ENCODE assay signal across 22 cellular contexts in genomic region chr20:45317826-45318225, GRCh38. TPM values are rescaled to one million over a fixed set of nuclear protein-coding genes. Genes with fewer than 3 reads are reported as not detected.
DNase-seq lines count a peak whose midpoint lies in the region; ATAC-seq and TF ChIP-seq lines count a peak whose summit lies in the region.
"Had no signal": no experiment of that assay in that cellular context is flagged by ENCODE, and none has a peak within 500 bp of the region (broad histone marks: within the 10 kb centered on the region; RNA-seq: fewer than 3 reads in every experiment).

No MANE protein-coding gene starts in this region.

- H3K4me3 ChIP-seq in esophagus squamous epithelium (no peak overlapping the region), osteoblast (ENCODE audit: insufficient read depth, low read length) (no peak overlapping the region)

- no peaks in the 10 kb centered on the region for H3K9me3 ChIP-seq in esophagus squamous epithelium
- H3K9me3 ChIP-seq in osteoblast (ENCODE audit: low read depth, low read length): no peaks in the 10 kb centered on the region
- H3K9me3 ChIP-seq: BE2C had no signal

- H3K27me3 ChIP-seq in esophagus squamous epithelium: peaks cover 3 to 54% (median 7%) of the 10 kb centered on the region in 4 donors
- H3K27me3 ChIP-seq in osteoblast (ENCODE audit: insufficient read depth, low read length): peaks cover 9% of the 10 kb centered on the region

- no peak overlapping the region for H3K27ac ChIP-seq in esophagus squamous epithelium
- no peak overlapping the region for H3K27ac ChIP-seq in osteoblast (ENCODE audit: low read depth, low read length)

- H3K4me2 ChIP-seq in osteoblast (ENCODE audit: insufficient read depth, low read length): no peak overlapping the region

- peaks cover 39% of the 10 kb centered on the region for H3K4me1 Mint-ChIP-seq in activated CD4-positive, alpha-beta T cell treated with anti-CD3 and anti-CD28 coated beads, Interleukin-2, amount 10 ng/mL, durations not matched to agents 24 days and 14 days
- H3K4me1 Mint-ChIP-seq in natural killer cell treated with Interleukin-12 subunit alpha and Interleukin-12 subunit beta and Interleukin-15 and Interleukin-18, amount 100 ng/mL, for 72 hours (ENCODE audit: low read depth in 2 of 2): peaks cover 24 to 28% of the 10 kb centered on the region in 2 donors
- peaks cover 0 to 6% of the 10 kb centered on the region in 2 donors for H3K4me1 Mint-ChIP-seq in natural killer cell
- peaks cover 32% of the 10 kb centered on the region for H3K4me1 Mint-ChIP-seq in activated T-helper 2 cell treated with anti-CD3 and anti-CD28 coated beads, Interferon-gamma antibody, Interleukin-2, Interleukin-4, amounts not matched to agents 10 μg/mL and 5 μg/mL and 100 μg/mL, durations not matched to agents 14 hours and 24 hours and 36 hours (ENCODE audit: low read depth)

- H3K36me3 Mint-ChIP-seq in activated CD4-positive, alpha-beta T cell treated with anti-CD3 and anti-CD28 coated beads, Interleukin-2, amount 10 ng/mL, durations not matched to agents 24 days and 14 days (ENCODE audit: low read depth): peaks cover 3% of the 10 kb centered on the region
- H3K36me3 Mint-ChIP-seq in natural killer cell treated with Interleukin-12 subunit alpha and Interleukin-12 subunit beta and Interleukin-15 and Interleukin-18, amount 100 ng/mL, for 72 hours: no peaks in the 10 kb centered on the region
- no peaks in the 10 kb centered on the region for H3K36me3 Mint-ChIP-seq in natural killer cell
- H3K36me3 Mint-ChIP-seq in activated T-helper 2 cell treated with anti-CD3 and anti-CD28 coated beads, Interferon-gamma antibody, Interleukin-2, Interleukin-4, amounts not matched to agents 10 μg/mL and 5 μg/mL and 100 μg/mL, durations not matched to agents 14 hours and 24 hours and 36 hours (ENCODE audit: low read depth): no peaks in the 10 kb centered on the region
- H3K36me3 Mint-ChIP-seq: CD4-positive, CD25-positive, alpha-beta regulatory T cell had no signal

- no peaks in the 10 kb centered on the region for H3K36me3 ChIP-seq in esophagus squamous epithelium
- no peaks in the 10 kb centered on the region for H3K36me3 ChIP-seq in osteoblast (ENCODE audit: insufficient read depth, low read length)
- H3K36me3 ChIP-seq: BE2C had no signal

- no peak for ATAC-seq in natural killer cell treated with Interleukin-12 subunit alpha and Interleukin-12 subunit beta and Interleukin-15 and Interleukin-18, amount 100 ng/mL, for 72 hours
- no peak for ATAC-seq in natural killer cell
- ATAC-seq: HCT116 had no signal

- TF ChIP-seq POLR2A in esophagus squamous epithelium (IDR thresholded peaks at IDR 0.05): no peak

- WGBS in esophagus squamous epithelium, 2 donors: 25 to 49% methylated on average over 1 to 3 of the region's 3 CpGs

- intact Hi-C loops in activated CD4-positive, alpha-beta T cell treated with anti-CD3 and anti-CD28 coated beads, Interleukin-2, amount 10 ng/mL, durations not matched to agents 24 days and 14 days (cut with micrococcal nuclease): loop anchor here (2.0 to 10.0 kb wide), 3 partner anchors 37 to 353 kb away; partner anchors contain the start of genes STK4 and TOMM34
- intact Hi-C loops in natural killer cell (cut with micrococcal nuclease): no loop called here
- intact Hi-C loops in activated T-helper 2 cell treated with anti-CD3 and anti-CD28 coated beads, Interferon-gamma antibody, Interleukin-2, Interleukin-4, amounts not matched to agents 10 μg/mL and 5 μg/mL and 100 μg/mL, durations not matched to agents 14 hours and 24 hours and 36 hours (cut with micrococcal nuclease): loop anchor here (2.0 to 5.0 kb wide), 3 partner anchors 39 to 134 kb away; no protein-coding TSS in a partner anchor
- intact Hi-C loops in esophagus squamous epithelium (cut with DNase I): loop anchor here (5.0 kb wide), 2 partner anchors 119 to 449 kb away; no protein-coding TSS in a partner anchor

- TF ChIP-seq CTCF in natural killer cell (IDR thresholded peaks at IDR 0.05) (no peak), esophagus squamous epithelium (IDR thresholded peaks at IDR 0.05) (no peak), osteoblast (IDR thresholded peaks at IDR 0.05; ENCODE audit: extremely low read depth, low read depth, low read length) (no peak)

- peak overlapping the region; percentile 71 for H3K4me3 Mint-ChIP-seq in activated CD4-positive, alpha-beta T cell treated with anti-CD3 and anti-CD28 coated beads, Interleukin-2, amount 10 ng/mL, durations not matched to agents 24 days and 14 days
- H3K4me3 Mint-ChIP-seq in natural killer cell treated with Interleukin-12 subunit alpha and Interleukin-12 subunit beta and Interleukin-15 and Interleukin-18, amount 100 ng/mL, for 72 hours: no peak overlapping the region
- no peak overlapping the region for H3K4me3 Mint-ChIP-seq in natural killer cell
- no peak overlapping the region for H3K4me3 Mint-ChIP-seq in activated T-helper 2 cell treated with anti-CD3 and anti-CD28 coated beads, Interferon-gamma antibody, Interleukin-2, Interleukin-4, amounts not matched to agents 10 μg/mL and 5 μg/mL and 100 μg/mL, durations not matched to agents 14 hours and 24 hours and 36 hours (ENCODE audit: low read depth)
- H3K4me3 Mint-ChIP-seq: CD4-positive, CD25-positive, alpha-beta regulatory T cell had no signal

- no peak for DNase-seq in activated CD4-positive, alpha-beta T cell treated with anti-CD3 and anti-CD28 coated beads, Interleukin-2, amount 10 ng/mL, durations not matched to agents 24 days and 14 days
- DNase-seq in activated CD4-positive, alpha-beta T cell treated with anti-CD3 and anti-CD28 coated beads for 4 hours: no peak
- DNase-seq in natural killer cell treated with Interleukin-12 subunit alpha and Interleukin-12 subunit beta and Interleukin-15 and Interleukin-18, amount 100 ng/mL, for 72 hours (ENCODE audit: low spot score): no peak
- no peak for DNase-seq in natural killer cell
- DNase-seq in activated T-helper 2 cell treated with anti-CD3 and anti-CD28 coated beads, Interferon-gamma antibody, Interleukin-2, Interleukin-4, amounts not matched to agents 10 μg/mL and 5 μg/mL and 100 μg/mL, durations not matched to agents 14 hours and 24 hours and 36 hours (ENCODE audit: low spot score): no peak
- DNase-seq in esophagus squamous epithelium (lab: John Stamatoyannopoulos, UW): no peak
- DNase-seq in osteoblast (ENCODE audit: insufficient read length, low spot score, missing footprints): no peak
- DNase-seq: 8988T; ACHN; BE2C; CD4-positive, CD25-positive, alpha-beta regulatory T cell; IMR-90; KG1; MM.1S; NCI-H2029; NCI-H446; NCI-H524 treated with DMSO at 0.1 percent for 48 hours; NCI-H774 had no signal

- H3K4me1 ChIP-seq in esophagus squamous epithelium: peaks cover 0 to 18% (median 0%) of the 10 kb centered on the region in 3 donors
- H3K4me1 ChIP-seq in osteoblast (ENCODE audit: insufficient read depth, low read length): no peaks in the 10 kb centered on the region

- H2AFZ ChIP-seq in osteoblast (ENCODE audit: low read length): no peak overlapping the region

- peak overlapping the region; percentile 93 for H3K27ac Mint-ChIP-seq in activated CD4-positive, alpha-beta T cell treated with anti-CD3 and anti-CD28 coated beads, Interleukin-2, amount 10 ng/mL, durations not matched to agents 24 days and 14 days
- peak overlapping the region; percentile 80 to 87 for H3K27ac Mint-ChIP-seq in natural killer cell treated with Interleukin-12 subunit alpha and Interleukin-12 subunit beta and Interleukin-15 and Interleukin-18, amount 100 ng/mL, for 72 hours
- no peak overlapping the region for H3K27ac Mint-ChIP-seq in natural killer cell
- peak overlapping the region; percentile 69 for H3K27ac Mint-ChIP-seq in activated T-helper 2 cell treated with anti-CD3 and anti-CD28 coated beads, Interferon-gamma antibody, Interleukin-2, Interleukin-4, amounts not matched to agents 10 μg/mL and 5 μg/mL and 100 μg/mL, durations not matched to agents 14 hours and 24 hours and 36 hours
- H3K27ac Mint-ChIP-seq: CD4-positive, CD25-positive, alpha-beta regulatory T cell had no signal

- peaks cover 4% of the 10 kb centered on the region for H3K9me3 Mint-ChIP-seq in activated CD4-positive, alpha-beta T cell treated with anti-CD3 and anti-CD28 coated beads, Interleukin-2, amount 10 ng/mL, durations not matched to agents 24 days and 14 days
- no peaks in the 10 kb centered on the region for H3K9me3 Mint-ChIP-seq in natural killer cell treated with Interleukin-12 subunit alpha and Interleukin-12 subunit beta and Interleukin-15 and Interleukin-18, amount 100 ng/mL, for 72 hours
- H3K9me3 Mint-ChIP-seq in natural killer cell: no peaks in the 10 kb centered on the region
- H3K9me3 Mint-ChIP-seq in activated T-helper 2 cell treated with anti-CD3 and anti-CD28 coated beads, Interferon-gamma antibody, Interleukin-2, Interleukin-4, amounts not matched to agents 10 μg/mL and 5 μg/mL and 100 μg/mL, durations not matched to agents 14 hours and 24 hours and 36 hours: no peaks in the 10 kb centered on the region
- H3K9me3 Mint-ChIP-seq: CD4-positive, CD25-positive, alpha-beta regulatory T cell had no signal

- H4K20me1 ChIP-seq in osteoblast (ENCODE audit: insufficient read depth, low read length): peaks cover 3% of the 10 kb centered on the region

- H3K27me3 Mint-ChIP-seq in activated CD4-positive, alpha-beta T cell treated with anti-CD3 and anti-CD28 coated beads, Interleukin-2, amount 10 ng/mL, durations not matched to agents 24 days and 14 days: peaks cover 12% of the 10 kb centered on the region
- H3K27me3 Mint-ChIP-seq in natural killer cell treated with Interleukin-12 subunit alpha and Interleukin-12 subunit beta and Interleukin-15 and Interleukin-18, amount 100 ng/mL, for 72 hours: peaks cover 29 to 31% of the 10 kb centered on the region in 2 donors
- peaks cover 35 to 38% of the 10 kb centered on the region in 2 donors for H3K27me3 Mint-ChIP-seq in natural killer cell (ENCODE audit: low read depth in 2 of 2)
- peaks cover 22% of the 10 kb centered on the region for H3K27me3 Mint-ChIP-seq in activated T-helper 2 cell treated with anti-CD3 and anti-CD28 coated beads, Interferon-gamma antibody, Interleukin-2, Interleukin-4, amounts not matched to agents 10 μg/mL and 5 μg/mL and 100 μg/mL, durations not matched to agents 14 hours and 24 hours and 36 hours (ENCODE audit: low read depth)

- no peaks in the 10 kb centered on the region for H3K79me2 ChIP-seq in osteoblast (ENCODE audit: insufficient read depth, low read length)

RNA-seq across cellular contexts. Expression of gene MATN4, which starts 9.7 kb away (rescaled TPM):
- total RNA-seq in activated CD4-positive, alpha-beta T cell treated with anti-CD3 and anti-CD28 coated beads, Interleukin-2, amount 10 ng/mL, durations not matched to agents 24 days and 14 days: 1.2 and 1.5 TPM in 2 replicates
- total RNA-seq in natural killer cell treated with Interleukin-12 subunit alpha and Interleukin-12 subunit beta and Interleukin-15 and Interleukin-18, amount 100 ng/mL, for 72 hours: 1 to 10 TPM in 1 of 2 donors, under 1 TPM in 1; 0.31 to 1.4 TPM
- total RNA-seq in natural killer cell (not detected), esophagus squamous epithelium (under 1 TPM in 2 of 4 donors, not detected in 2; 0.09 to 0.68 TPM), osteoblast (under 0.01 TPM in 1 of 2 replicates, not detected in the other)
- total RNA-seq in activated T-helper 2 cell treated with anti-CD3 and anti-CD28 coated beads, Interferon-gamma antibody, Interleukin-2, Interleukin-4, amounts not matched to agents 10 μg/mL and 5 μg/mL and 100 μg/mL, durations not matched to agents 14 hours and 24 hours and 36 hours: 0.39 and 0.64 TPM in 2 replicates
- total RNA-seq: CD4-positive, CD25-positive, alpha-beta regulatory T cell; Daoy; G401; H4; IMR-90 had no signal

RNA-seq across cellular contexts. Expression of gene RBPJL, which starts 11.2 kb away (rescaled TPM):
- total RNA-seq in activated CD4-positive, alpha-beta T cell treated with anti-CD3 and anti-CD28 coated beads, Interleukin-2, amount 10 ng/mL, durations not matched to agents 24 days and 14 days: not detected in 2 replicates
- not detected for total RNA-seq in natural killer cell treated with Interleukin-12 subunit alpha and Interleukin-12 subunit beta and Interleukin-15 and Interleukin-18, amount 100 ng/mL, for 72 hours
- total RNA-seq in natural killer cell: not detected
- not detected in 2 replicates for total RNA-seq in activated T-helper 2 cell treated with anti-CD3 and anti-CD28 coated beads, Interferon-gamma antibody, Interleukin-2, Interleukin-4, amounts not matched to agents 10 μg/mL and 5 μg/mL and 100 μg/mL, durations not matched to agents 14 hours and 24 hours and 36 hours
- total RNA-seq in esophagus squamous epithelium: not detected
- total RNA-seq in osteoblast: not detected in 2 replicates
- total RNA-seq: CD4-positive, CD25-positive, alpha-beta regulatory T cell; Daoy; G401; H4; IMR-90 had no signal

RNA-seq across cellular contexts. Expression of gene SDC4, which starts 30.4 kb away (rescaled TPM):
- 177 and 185 TPM in 2 replicates for total RNA-seq in activated CD4-positive, alpha-beta T cell treated with anti-CD3 and anti-CD28 coated beads, Interleukin-2, amount 10 ng/mL, durations not matched to agents 24 days and 14 days
- total RNA-seq in natural killer cell treated with Interleukin-12 subunit alpha and Interleukin-12 subunit beta and Interleukin-15 and Interleukin-18, amount 100 ng/mL, for 72 hours: 10 to 100 TPM; 23.3 to 43.5 TPM
- 1 to 10 TPM in 2 of 3 donors, under 1 TPM in 1; 0.45 to 1.8 (median 1.5) TPM for total RNA-seq in natural killer cell
- 133 and 136 TPM in 2 replicates for total RNA-seq in activated T-helper 2 cell treated with anti-CD3 and anti-CD28 coated beads, Interferon-gamma antibody, Interleukin-2, Interleukin-4, amounts not matched to agents 10 μg/mL and 5 μg/mL and 100 μg/mL, durations not matched to agents 14 hours and 24 hours and 36 hours
- 100 to 1,000 TPM in 3 of 4 donors, 10 to 100 TPM in 1; 88.1 to 174 (median 120) TPM for total RNA-seq in esophagus squamous epithelium
- 182 and 267 TPM in 2 replicates for total RNA-seq in osteoblast

RNA-seq across cellular contexts. Expression of gene SYS1, which starts 45.1 kb away (rescaled TPM):
- total RNA-seq in activated CD4-positive, alpha-beta T cell treated with anti-CD3 and anti-CD28 coated beads, Interleukin-2, amount 10 ng/mL, durations not matched to agents 24 days and 14 days: 24.4 and 26.2 TPM in 2 replicates
- total RNA-seq in natural killer cell treated with Interleukin-12 subunit alpha and Interleukin-12 subunit beta and Interleukin-15 and Interleukin-18, amount 100 ng/mL, for 72 hours: 10 to 100 TPM; 23.3 to 31.4 TPM
- total RNA-seq in natural killer cell (10 to 100 TPM; 73.8 to 77.4 (median 74.0) TPM), esophagus squamous epithelium (10 to 100 TPM; 22.3 to 32.4 (median 27.0) TPM), osteoblast (26.5 and 31.8 TPM in 2 replicates)
- 16.8 and 20.1 TPM in 2 replicates for total RNA-seq in activated T-helper 2 cell treated with anti-CD3 and anti-CD28 coated beads, Interferon-gamma antibody, Interleukin-2, Interleukin-4, amounts not matched to agents 10 μg/mL and 5 μg/mL and 100 μg/mL, durations not matched to agents 14 hours and 24 hours and 36 hours

Comparison
In these comparisons a context has a peak if more than half of its experiments do, and no peak if none do; other contexts are left out.
1. H3K27ac Mint-ChIP-seq: peak in activated CD4-positive, alpha-beta T cell treated with anti-CD3 and anti-CD28 coated beads, Interleukin-2, amount 10 ng/mL, durations not matched to agents 24 days and 14 days (single experiment), natural killer cell treated with Interleukin-12 subunit alpha and Interleukin-12 subunit beta and Interleukin-15 and Interleukin-18, amount 100 ng/mL, for 72 hours (2 of 2) and activated T-helper 2 cell treated with anti-CD3 and anti-CD28 coated beads, Interferon-gamma antibody, Interleukin-2, Interleukin-4, amounts not matched to agents 10 μg/mL and 5 μg/mL and 100 μg/mL, durations not matched to agents 14 hours and 24 hours and 36 hours (single experiment); none in natural killer cell (0 of 2).
2. RNA of gene SDC4, which starts 30.4 kb away (total RNA-seq): 182 to 267 TPM in osteoblast, 177 to 185 TPM in activated CD4-positive, alpha-beta T cell treated with anti-CD3 and anti-CD28 coated beads, Interleukin-2, amount 10 ng/mL, durations not matched to agents 24 days and 14 days, 133 to 136 TPM in activated T-helper 2 cell treated with anti-CD3 and anti-CD28 coated beads, Interferon-gamma antibody, Interleukin-2, Interleukin-4, amounts not matched to agents 10 μg/mL and 5 μg/mL and 100 μg/mL, durations not matched to agents 14 hours and 24 hours and 36 hours, 88.1 to 174 TPM in esophagus squamous epithelium and 23.3 to 43.5 TPM in natural killer cell treated with Interleukin-12 subunit alpha and Interleukin-12 subunit beta and Interleukin-15 and Interleukin-18, amount 100 ng/mL, for 72 hours; 0.45 to 1.8 TPM in natural killer cell; every median in the first group is over 4 times any median in the second.